Comparison of ENCODE assay signal across 1 cellular context in the genomic region with DNA sequence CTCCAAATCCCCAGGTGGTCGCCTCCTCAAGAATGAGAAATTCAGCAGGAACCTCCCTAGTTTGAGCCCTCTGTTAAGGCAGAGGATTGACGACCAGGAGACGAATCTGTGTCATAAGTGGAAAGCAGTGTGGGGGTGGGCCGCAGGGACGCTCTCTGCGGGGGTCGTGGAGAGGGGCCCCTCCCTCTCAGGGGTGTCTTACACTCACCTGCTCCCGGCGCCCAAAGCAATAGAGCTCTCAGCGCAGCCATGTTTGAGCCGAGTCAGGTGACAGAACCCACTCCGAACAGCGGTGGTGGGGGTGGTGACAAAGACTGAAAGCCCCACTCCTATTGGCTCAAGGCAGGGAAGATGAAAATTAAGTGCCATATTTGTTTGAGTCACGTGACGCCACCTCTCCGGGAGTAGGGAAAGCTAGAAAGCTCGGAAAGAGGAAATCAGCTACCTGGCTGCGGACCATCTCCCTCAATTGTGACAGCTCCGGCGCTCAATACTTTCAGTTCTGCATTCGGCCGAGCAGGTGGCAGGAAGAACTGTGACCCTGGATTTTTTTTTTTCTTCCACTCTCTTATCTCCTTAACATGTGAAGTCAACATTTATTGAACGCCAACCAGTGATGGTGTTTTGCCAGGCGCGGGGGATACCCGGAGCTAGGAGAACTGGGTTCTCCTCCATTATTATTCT.
TF ChIP-seq lines count a peak whose summit lies in the region.

A gene (minus strand): TSS at position 265 of the 684 bp plus-strand sequence. CDS start 627 bp downstream, outside the sequence.

TF ChIP-seq in HepG2, 621 proteins besides CTCF, POLR2A, EP300 and RAD21 (continued from another document and continues in another):
- peak; percentile 51 for TF ChIP-seq TBL1XR1 (IDR thresholded peaks at IDR 0.05; ENCODE audit: borderline replicate concordance, low read length, partially characterized antibody)
- TF ChIP-seq ETV6 (CRISPR knock-in tag; conservative IDR thresholded peaks at IDR 0.05), result 0 out of 2 replicates have a peak, but pooled peaks have one; percentile 41
- TF ChIP-seq, protein P1, sequence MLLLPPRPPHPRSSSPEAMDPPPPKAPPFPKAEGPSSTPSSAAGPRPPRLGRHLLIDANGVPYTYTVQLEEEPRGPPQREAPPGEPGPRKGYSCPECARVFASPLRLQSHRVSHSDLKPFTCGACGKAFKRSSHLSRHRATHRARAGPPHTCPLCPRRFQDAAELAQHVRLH (CRISPR knock-in tag; IDR thresholded peaks at IDR 0.05; ENCODE audit: borderline replicate concordance, low read depth), result no peak
- TF ChIP-seq ZBTB20 (CRISPR knock-in tag; IDR thresholded peaks at IDR 0.05; ENCODE audit: borderline replicate concordance, low read depth), result peak; percentile 64; the same call in 1 of the 2 replicates
- TF ChIP-seq, protein P2, sequence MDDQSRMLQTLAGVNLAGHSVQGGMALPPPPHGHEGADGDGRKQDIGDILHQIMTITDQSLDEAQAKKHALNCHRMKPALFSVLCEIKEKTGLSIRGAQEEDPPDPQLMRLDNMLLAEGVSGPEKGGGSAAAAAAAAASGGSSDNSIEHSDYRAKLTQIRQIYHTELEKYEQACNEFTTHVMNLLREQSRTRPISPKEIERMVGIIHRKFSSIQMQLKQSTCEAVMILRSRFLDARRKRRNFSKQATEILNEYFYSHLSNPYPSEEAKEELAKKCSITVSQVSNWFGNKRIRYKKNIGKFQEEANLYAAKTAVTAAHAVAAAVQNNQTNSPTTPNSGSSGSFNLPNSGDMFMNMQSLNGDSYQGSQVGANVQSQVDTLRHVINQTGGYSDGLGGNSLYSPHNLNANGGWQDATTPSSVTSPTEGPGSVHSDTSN (CRISPR knock-in tag; IDR thresholded peaks at IDR 0.05; ENCODE audit: borderline replicate concordance), result no peak
- TF ChIP-seq SP1 (IDR thresholded peaks at IDR 0.05), result no peak
- TF ChIP-seq SP1 (CRISPR knock-in tag; IDR thresholded peaks at IDR 0.05), result 0 out of 2 replicates have a peak, but pooled peaks have one; percentile 8
- no peak for TF ChIP-seq ZNF546 (CRISPR knock-in tag; conservative IDR thresholded peaks at IDR 0.05)
- TF ChIP-seq ZNF776 (CRISPR knock-in tag; IDR thresholded peaks at IDR 0.05), result no peak
- TF ChIP-seq RFX3 (CRISPR knock-in tag; IDR thresholded peaks at IDR 0.05), result no peak
- TF ChIP-seq, protein P3, sequence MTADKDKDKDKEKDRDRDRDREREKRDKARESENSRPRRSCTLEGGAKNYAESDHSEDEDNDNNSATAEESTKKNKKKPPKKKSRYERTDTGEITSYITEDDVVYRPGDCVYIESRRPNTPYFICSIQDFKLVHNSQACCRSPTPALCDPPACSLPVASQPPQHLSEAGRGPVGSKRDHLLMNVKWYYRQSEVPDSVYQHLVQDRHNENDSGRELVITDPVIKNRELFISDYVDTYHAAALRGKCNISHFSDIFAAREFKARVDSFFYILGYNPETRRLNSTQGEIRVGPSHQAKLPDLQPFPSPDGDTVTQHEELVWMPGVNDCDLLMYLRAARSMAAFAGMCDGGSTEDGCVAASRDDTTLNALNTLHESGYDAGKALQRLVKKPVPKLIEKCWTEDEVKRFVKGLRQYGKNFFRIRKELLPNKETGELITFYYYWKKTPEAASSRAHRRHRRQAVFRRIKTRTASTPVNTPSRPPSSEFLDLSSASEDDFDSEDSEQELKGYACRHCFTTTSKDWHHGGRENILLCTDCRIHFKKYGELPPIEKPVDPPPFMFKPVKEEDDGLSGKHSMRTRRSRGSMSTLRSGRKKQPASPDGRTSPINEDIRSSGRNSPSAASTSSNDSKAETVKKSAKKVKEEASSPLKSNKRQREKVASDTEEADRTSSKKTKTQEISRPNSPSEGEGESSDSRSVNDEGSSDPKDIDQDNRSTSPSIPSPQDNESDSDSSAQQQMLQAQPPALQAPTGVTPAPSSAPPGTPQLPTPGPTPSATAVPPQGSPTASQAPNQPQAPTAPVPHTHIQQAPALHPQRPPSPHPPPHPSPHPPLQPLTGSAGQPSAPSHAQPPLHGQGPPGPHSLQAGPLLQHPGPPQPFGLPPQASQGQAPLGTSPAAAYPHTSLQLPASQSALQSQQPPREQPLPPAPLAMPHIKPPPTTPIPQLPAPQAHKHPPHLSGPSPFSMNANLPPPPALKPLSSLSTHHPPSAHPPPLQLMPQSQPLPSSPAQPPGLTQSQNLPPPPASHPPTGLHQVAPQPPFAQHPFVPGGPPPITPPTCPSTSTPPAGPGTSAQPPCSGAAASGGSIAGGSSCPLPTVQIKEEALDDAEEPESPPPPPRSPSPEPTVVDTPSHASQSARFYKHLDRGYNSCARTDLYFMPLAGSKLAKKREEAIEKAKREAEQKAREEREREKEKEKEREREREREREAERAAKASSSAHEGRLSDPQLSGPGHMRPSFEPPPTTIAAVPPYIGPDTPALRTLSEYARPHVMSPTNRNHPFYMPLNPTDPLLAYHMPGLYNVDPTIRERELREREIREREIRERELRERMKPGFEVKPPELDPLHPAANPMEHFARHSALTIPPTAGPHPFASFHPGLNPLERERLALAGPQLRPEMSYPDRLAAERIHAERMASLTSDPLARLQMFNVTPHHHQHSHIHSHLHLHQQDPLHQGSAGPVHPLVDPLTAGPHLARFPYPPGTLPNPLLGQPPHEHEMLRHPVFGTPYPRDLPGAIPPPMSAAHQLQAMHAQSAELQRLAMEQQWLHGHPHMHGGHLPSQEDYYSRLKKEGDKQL (CRISPR knock-in tag; IDR thresholded peaks at IDR 0.05; ENCODE audit: low read depth), result no peak
- TF ChIP-seq, protein P4, sequence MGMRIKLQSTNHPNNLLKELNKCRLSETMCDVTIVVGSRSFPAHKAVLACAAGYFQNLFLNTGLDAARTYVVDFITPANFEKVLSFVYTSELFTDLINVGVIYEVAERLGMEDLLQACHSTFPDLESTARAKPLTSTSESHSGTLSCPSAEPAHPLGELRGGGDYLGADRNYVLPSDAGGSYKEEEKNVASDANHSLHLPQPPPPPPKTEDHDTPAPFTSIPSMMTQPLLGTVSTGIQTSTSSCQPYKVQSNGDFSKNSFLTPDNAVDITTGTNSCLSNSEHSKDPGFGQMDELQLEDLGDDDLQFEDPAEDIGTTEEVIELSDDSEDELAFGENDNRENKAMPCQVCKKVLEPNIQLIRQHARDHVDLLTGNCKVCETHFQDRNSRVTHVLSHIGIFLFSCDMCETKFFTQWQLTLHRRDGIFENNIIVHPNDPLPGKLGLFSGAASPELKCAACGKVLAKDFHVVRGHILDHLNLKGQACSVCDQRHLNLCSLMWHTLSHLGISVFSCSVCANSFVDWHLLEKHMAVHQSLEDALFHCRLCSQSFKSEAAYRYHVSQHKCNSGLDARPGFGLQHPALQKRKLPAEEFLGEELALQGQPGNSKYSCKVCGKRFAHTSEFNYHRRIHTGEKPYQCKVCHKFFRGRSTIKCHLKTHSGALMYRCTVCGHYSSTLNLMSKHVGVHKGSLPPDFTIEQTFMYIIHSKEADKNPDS (CRISPR knock-in tag; IDR thresholded peaks at IDR 0.05), result no peak
- TF ChIP-seq TBX2 (CRISPR knock-in tag; IDR thresholded peaks at IDR 0.05; ENCODE audit: borderline replicate concordance), result peak; percentile 74
- TF ChIP-seq ZNF350 (CRISPR knock-in tag; IDR thresholded peaks at IDR 0.05; ENCODE audit: borderline replicate concordance, low read depth), result peak; percentile 32
- no peak for TF ChIP-seq ZNF34 (CRISPR knock-in tag; IDR thresholded peaks at IDR 0.05; ENCODE audit: borderline replicate concordance)
- TF ChIP-seq NFIB (CRISPR knock-in tag; IDR thresholded peaks at IDR 0.05; ENCODE audit: borderline replicate concordance), result no peak
- TF ChIP-seq, protein P5, sequence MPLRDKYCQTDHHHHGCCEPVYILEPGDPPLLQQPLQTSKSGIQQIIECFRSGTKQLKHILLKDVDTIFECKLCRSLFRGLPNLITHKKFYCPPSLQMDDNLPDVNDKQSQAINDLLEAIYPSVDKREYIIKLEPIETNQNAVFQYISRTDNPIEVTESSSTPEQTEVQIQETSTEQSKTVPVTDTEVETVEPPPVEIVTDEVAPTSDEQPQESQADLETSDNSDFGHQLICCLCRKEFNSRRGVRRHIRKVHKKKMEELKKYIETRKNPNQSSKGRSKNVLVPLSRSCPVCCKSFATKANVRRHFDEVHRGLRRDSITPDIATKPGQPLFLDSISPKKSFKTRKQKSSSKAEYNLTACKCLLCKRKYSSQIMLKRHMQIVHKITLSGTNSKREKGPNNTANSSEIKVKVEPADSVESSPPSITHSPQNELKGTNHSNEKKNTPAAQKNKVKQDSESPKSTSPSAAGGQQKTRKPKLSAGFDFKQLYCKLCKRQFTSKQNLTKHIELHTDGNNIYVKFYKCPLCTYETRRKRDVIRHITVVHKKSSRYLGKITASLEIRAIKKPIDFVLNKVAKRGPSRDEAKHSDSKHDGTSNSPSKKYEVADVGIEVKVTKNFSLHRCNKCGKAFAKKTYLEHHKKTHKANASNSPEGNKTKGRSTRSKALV (CRISPR knock-in tag; IDR thresholded peaks at IDR 0.05), result no peak
- no peak for TF ChIP-seq RBM22 (optimal IDR thresholded peaks at IDR 0.05; ENCODE audit: low read length)
- TF ChIP-seq ZBTB42 (CRISPR knock-in tag; IDR thresholded peaks at IDR 0.05), result no peak
- TF ChIP-seq REL (CRISPR knock-in tag; conservative IDR thresholded peaks at IDR 0.05), result no peak
- TF ChIP-seq ZKSCAN5 (CRISPR knock-in tag; IDR thresholded peaks at IDR 0.05), result 0 out of 2 replicates have a peak, but pooled peaks have one; percentile 58
- TF ChIP-seq HMGA1 (CRISPR knock-in tag; conservative IDR thresholded peaks at IDR 0.05), result no peak
- TF ChIP-seq SMAD3 (CRISPR knock-in tag; IDR thresholded peaks at IDR 0.05), result no peak
- no peak for TF ChIP-seq ZFP37 (CRISPR knock-in tag; IDR thresholded peaks at IDR 0.05; ENCODE audit: borderline replicate concordance)
- TF ChIP-seq NR2F1 (CRISPR knock-in tag; IDR thresholded peaks at IDR 0.05), result no peak
- TF ChIP-seq ZFY (CRISPR knock-in tag; IDR thresholded peaks at IDR 0.05), result no peak
- TF ChIP-seq, protein P6, sequence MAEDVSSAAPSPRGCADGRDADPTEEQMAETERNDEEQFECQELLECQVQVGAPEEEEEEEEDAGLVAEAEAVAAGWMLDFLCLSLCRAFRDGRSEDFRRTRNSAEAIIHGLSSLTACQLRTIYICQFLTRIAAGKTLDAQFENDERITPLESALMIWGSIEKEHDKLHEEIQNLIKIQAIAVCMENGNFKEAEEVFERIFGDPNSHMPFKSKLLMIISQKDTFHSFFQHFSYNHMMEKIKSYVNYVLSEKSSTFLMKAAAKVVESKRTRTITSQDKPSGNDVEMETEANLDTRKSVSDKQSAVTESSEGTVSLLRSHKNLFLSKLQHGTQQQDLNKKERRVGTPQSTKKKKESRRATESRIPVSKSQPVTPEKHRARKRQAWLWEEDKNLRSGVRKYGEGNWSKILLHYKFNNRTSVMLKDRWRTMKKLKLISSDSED (CRISPR knock-in tag; IDR thresholded peaks at IDR 0.05), result no peak
- TF ChIP-seq, protein P7, sequence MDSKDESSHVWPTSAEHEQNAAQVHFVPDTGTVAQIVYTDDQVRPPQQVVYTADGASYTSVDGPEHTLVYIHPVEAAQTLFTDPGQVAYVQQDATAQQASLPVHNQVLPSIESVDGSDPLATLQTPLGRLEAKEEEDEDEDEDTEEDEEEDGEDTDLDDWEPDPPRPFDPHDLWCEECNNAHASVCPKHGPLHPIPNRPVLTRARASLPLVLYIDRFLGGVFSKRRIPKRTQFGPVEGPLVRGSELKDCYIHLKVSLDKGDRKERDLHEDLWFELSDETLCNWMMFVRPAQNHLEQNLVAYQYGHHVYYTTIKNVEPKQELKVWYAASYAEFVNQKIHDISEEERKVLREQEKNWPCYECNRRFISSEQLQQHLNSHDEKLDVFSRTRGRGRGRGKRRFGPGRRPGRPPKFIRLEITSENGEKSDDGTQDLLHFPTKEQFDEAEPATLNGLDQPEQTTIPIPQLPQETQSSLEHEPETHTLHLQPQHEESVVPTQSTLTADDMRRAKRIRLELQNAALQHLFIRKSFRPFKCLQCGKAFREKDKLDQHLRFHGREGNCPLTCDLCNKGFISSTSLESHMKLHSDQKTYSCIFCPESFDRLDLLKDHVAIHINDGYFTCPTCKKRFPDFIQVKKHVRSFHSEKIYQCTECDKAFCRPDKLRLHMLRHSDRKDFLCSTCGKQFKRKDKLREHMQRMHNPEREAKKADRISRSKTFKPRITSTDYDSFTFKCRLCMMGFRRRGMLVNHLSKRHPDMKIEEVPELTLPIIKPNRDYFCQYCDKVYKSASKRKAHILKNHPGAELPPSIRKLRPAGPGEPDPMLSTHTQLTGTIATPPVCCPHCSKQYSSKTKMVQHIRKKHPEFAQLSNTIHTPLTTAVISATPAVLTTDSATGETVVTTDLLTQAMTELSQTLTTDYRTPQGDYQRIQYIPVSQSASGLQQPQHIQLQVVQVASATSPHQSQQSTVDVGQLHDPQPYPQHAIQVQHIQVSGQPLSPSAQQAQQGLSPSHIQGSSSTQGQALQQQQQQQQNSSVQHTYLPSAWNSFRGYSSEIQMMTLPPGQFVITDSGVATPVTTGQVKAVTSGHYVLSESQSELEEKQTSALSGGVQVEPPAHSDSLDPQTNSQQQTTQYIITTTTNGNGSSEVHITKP (CRISPR knock-in tag; IDR thresholded peaks at IDR 0.05; ENCODE audit: low read depth), result no peak
- TF ChIP-seq ZNF569 (CRISPR knock-in tag; IDR thresholded peaks at IDR 0.05; ENCODE audit: borderline replicate concordance), result no peak
- TF ChIP-seq ZNF746 (CRISPR knock-in tag; IDR thresholded peaks at IDR 0.05), result no peak
- TF ChIP-seq ZNF264 (CRISPR knock-in tag; IDR thresholded peaks at IDR 0.05), result 0 out of 2 replicates have a peak, but pooled peaks have one; percentile 19
- no peak for TF ChIP-seq MED13 (CRISPR knock-in tag; IDR thresholded peaks at IDR 0.05)
- peak; percentile 44; the same call in 1 of the 2 replicates for TF ChIP-seq ZNF709 (CRISPR knock-in tag; IDR thresholded peaks at IDR 0.05)
- 0 out of 2 replicates have a peak, but pooled peaks have one; percentile 25 for TF ChIP-seq MAF1 (CRISPR knock-in tag; IDR thresholded peaks at IDR 0.05; ENCODE audit: borderline replicate concordance)
- no peak for TF ChIP-seq ZNF343 (CRISPR knock-in tag; IDR thresholded peaks at IDR 0.05)
- no peak for TF ChIP-seq KDM4B (CRISPR knock-in tag; IDR thresholded peaks at IDR 0.05)
- peak; percentile 80; the same call in 1 of the 2 replicates for TF ChIP-seq ZNF292 (CRISPR knock-in tag; IDR thresholded peaks at IDR 0.05; ENCODE audit: borderline replicate concordance, low read depth)
- no peak for TF ChIP-seq ZNF232 (CRISPR knock-in tag; IDR thresholded peaks at IDR 0.05; ENCODE audit: borderline replicate concordance)
- no peak for TF ChIP-seq ADNP (CRISPR knock-in tag; IDR thresholded peaks at IDR 0.05)
- no peak for TF ChIP-seq ZNF329 (CRISPR knock-in tag; IDR thresholded peaks at IDR 0.05; ENCODE audit: low read depth)
- peak; percentile 44; the same call in 1 of the 2 replicates for TF ChIP-seq MIER3 (CRISPR knock-in tag; IDR thresholded peaks at IDR 0.05; ENCODE audit: borderline replicate concordance)
- TF ChIP-seq ZBTB1 (CRISPR knock-in tag; IDR thresholded peaks at IDR 0.05; ENCODE audit: borderline replicate concordance), result no peak
- no peak for TF ChIP-seq ZNF234 (CRISPR knock-in tag; conservative IDR thresholded peaks at IDR 0.05)
- TF ChIP-seq RBM39 (IDR thresholded peaks at IDR 0.05; ENCODE audit: low read depth, low read length, poor library complexity, severe bottlenecking), result no peak
- no peak for TF ChIP-seq HNRNPLL (IDR thresholded peaks at IDR 0.05; ENCODE audit: low read depth, low read length, poor library complexity, severe bottlenecking)
- TF ChIP-seq, protein P8, sequence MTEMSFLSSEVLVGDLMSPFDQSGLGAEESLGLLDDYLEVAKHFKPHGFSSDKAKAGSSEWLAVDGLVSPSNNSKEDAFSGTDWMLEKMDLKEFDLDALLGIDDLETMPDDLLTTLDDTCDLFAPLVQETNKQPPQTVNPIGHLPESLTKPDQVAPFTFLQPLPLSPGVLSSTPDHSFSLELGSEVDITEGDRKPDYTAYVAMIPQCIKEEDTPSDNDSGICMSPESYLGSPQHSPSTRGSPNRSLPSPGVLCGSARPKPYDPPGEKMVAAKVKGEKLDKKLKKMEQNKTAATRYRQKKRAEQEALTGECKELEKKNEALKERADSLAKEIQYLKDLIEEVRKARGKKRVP (CRISPR knock-in tag; IDR thresholded peaks at IDR 0.05), result no peak
